Comparison of ENCODE assay signal across 16 cellular contexts in the genomic region with DNA sequence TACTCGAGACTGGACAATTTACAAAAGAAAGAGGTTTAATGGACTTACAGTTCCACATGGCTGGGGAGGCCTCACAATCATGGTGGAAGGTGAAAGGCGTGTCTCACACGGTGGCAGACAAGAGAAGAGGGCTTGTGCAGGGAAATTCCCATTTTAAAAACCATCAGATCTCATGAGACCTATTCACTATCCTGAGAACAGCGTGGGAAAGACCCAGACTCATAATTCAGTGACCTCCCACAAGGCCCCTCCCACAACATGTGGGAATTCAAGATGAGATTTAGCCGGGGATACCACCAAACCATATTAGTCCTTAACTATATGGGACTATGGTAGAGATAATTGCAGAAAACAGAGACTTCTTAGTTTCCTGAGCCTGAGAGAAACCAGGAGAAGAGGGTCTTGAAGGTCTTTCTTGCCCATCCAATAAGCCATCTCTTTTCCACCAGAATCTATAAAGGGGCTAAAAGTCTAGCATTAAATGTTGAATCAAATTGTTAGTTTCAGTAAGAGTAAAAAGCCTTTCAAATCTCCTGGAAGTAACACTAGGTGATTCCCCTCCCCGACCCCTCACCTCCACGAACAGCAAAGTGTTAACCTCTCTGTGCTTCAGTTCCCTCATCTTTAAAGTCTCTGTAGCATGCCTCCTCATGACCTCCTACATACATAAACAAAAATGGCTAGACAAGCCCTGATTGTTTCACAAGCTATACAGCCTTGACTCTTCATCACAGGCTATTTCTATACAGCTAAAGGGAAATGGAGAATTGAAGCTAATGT.
DNase-seq lines count a peak whose midpoint lies in the region; ATAC-seq and TF ChIP-seq lines count a peak whose summit lies in the region.
"Had no signal": no experiment of that assay in that cellular context is flagged by ENCODE, and none has a peak within 500 bp of the region (broad histone marks: within the 10 kb centered on the region; RNA-seq: fewer than 3 reads in every experiment).

No MANE protein-coding gene starts in this region.

- peak; percentile 66 for DNase-seq in natural killer cell treated with Interleukin-12 subunit alpha and Interleukin-12 subunit beta and Interleukin-15 and Interleukin-18, amount 100 ng/mL, for 72 hours (ENCODE audit: low spot score)
- DNase-seq in natural killer cell (no peak), coronary artery (ENCODE audit: low spot score) (no peak), activated gamma-delta T cell (lab: John Stamatoyannopoulos, UW) (no peak)
- DNase-seq: Calu3; CD4-positive, CD25-positive, alpha-beta regulatory T cell; DMS79; H9; IMR-90; NCI-H2029; NCI-H510A treated with DMSO at 0.1 percent for 48 hours; SHP77 treated with DMSO at 0.1 percent for 48 hours had no signal

- peaks cover 3% of the 10 kb centered on the region for H3K9me3 Mint-ChIP-seq in natural killer cell treated with Interleukin-12 subunit alpha and Interleukin-12 subunit beta and Interleukin-15 and Interleukin-18, amount 100 ng/mL, for 72 hours
- H3K9me3 Mint-ChIP-seq in natural killer cell = no peaks in the 10 kb centered on the region
- H3K9me3 Mint-ChIP-seq in activated T-helper 17 cell treated with anti-CD3 and anti-CD28 coated beads, Interleukin-2, amount 50 U/mL, for 72 hours = peaks cover 3% of the 10 kb centered on the region
- H3K9me3 Mint-ChIP-seq: CD4-positive, CD25-positive, alpha-beta regulatory T cell; H9 had no signal

- peaks cover 19 to 38% of the 10 kb centered on the region in 2 donors for H3K4me1 Mint-ChIP-seq in natural killer cell treated with Interleukin-12 subunit alpha and Interleukin-12 subunit beta and Interleukin-15 and Interleukin-18, amount 100 ng/mL, for 72 hours (ENCODE audit: low read depth in 2 of 2)
- H3K4me1 Mint-ChIP-seq in natural killer cell = no peaks in the 10 kb centered on the region
- H3K4me1 Mint-ChIP-seq in activated T-helper 17 cell treated with anti-CD3 and anti-CD28 coated beads, Interleukin-2, amount 50 U/mL, for 72 hours = no peaks in the 10 kb centered on the region

- H3K36me3 Mint-ChIP-seq in natural killer cell treated with Interleukin-12 subunit alpha and Interleukin-12 subunit beta and Interleukin-15 and Interleukin-18, amount 100 ng/mL, for 72 hours = peaks cover 7% of the 10 kb centered on the region
- no peaks in the 10 kb centered on the region for H3K36me3 Mint-ChIP-seq in natural killer cell
- H3K36me3 Mint-ChIP-seq in activated T-helper 17 cell treated with anti-CD3 and anti-CD28 coated beads, Interleukin-2, amount 50 U/mL, for 72 hours (ENCODE audit: low read depth) = no peaks in the 10 kb centered on the region
- H3K36me3 Mint-ChIP-seq: CD4-positive, CD25-positive, alpha-beta regulatory T cell had no signal

- TF ChIP-seq CTCF in natural killer cell (IDR thresholded peaks at IDR 0.05) (no peak), coronary artery (IDR thresholded peaks at IDR 0.05) (no peak)

- intact Hi-C loops in natural killer cell (cut with micrococcal nuclease) = no loop called here

- H3K27ac ChIP-seq in coronary artery = no peak overlapping the region

- H3K4me3 Mint-ChIP-seq in natural killer cell treated with Interleukin-12 subunit alpha and Interleukin-12 subunit beta and Interleukin-15 and Interleukin-18, amount 100 ng/mL, for 72 hours = peak overlapping the region; percentile 13
- H3K4me3 Mint-ChIP-seq in natural killer cell = no peak overlapping the region
- no peak overlapping the region for H3K4me3 Mint-ChIP-seq in activated T-helper 17 cell treated with anti-CD3 and anti-CD28 coated beads, Interleukin-2, amount 50 U/mL, for 72 hours
- H3K4me3 Mint-ChIP-seq: CD4-positive, CD25-positive, alpha-beta regulatory T cell; H9 had no signal

- peak overlapping the region; percentile 9 to 74 for H3K27ac Mint-ChIP-seq in natural killer cell treated with Interleukin-12 subunit alpha and Interleukin-12 subunit beta and Interleukin-15 and Interleukin-18, amount 100 ng/mL, for 72 hours
- no peak overlapping the region for H3K27ac Mint-ChIP-seq in natural killer cell
- H3K27ac Mint-ChIP-seq in activated T-helper 17 cell treated with anti-CD3 and anti-CD28 coated beads, Interleukin-2, amount 50 U/mL, for 72 hours = no peak overlapping the region
- H3K27ac Mint-ChIP-seq: CD4-positive, CD25-positive, alpha-beta regulatory T cell; H9 had no signal

- peak; percentile 75 to 92 for ATAC-seq in natural killer cell treated with Interleukin-12 subunit alpha and Interleukin-12 subunit beta and Interleukin-15 and Interleukin-18, amount 100 ng/mL, for 72 hours
- ATAC-seq in natural killer cell (no peak), GM19463 (IDR thresholded peaks at IDR 0.05; ENCODE audit: unreplicated experiment) (peak; percentile 24), GM19324 (IDR thresholded peaks at IDR 0.05; ENCODE audit: low FRiP score, unreplicated experiment) (no peak), GM19035 (IDR thresholded peaks at IDR 0.05; ENCODE audit: unreplicated experiment) (no peak)
- peak; percentile 48 for ATAC-seq in activated T-helper 17 cell treated with anti-CD3 and anti-CD28 coated beads, Interleukin-2, amount 50 U/mL, for 72 hours (replicated peaks)

- H3K4me3 ChIP-seq in coronary artery = no peak overlapping the region

- peaks cover 0 to 3% of the 10 kb centered on the region in 2 donors for H3K27me3 Mint-ChIP-seq in natural killer cell treated with Interleukin-12 subunit alpha and Interleukin-12 subunit beta and Interleukin-15 and Interleukin-18, amount 100 ng/mL, for 72 hours
- H3K27me3 Mint-ChIP-seq in natural killer cell (ENCODE audit: low read depth in 2 of 2) = peaks cover 0 to 4% of the 10 kb centered on the region in 2 donors
- H3K27me3 Mint-ChIP-seq in activated T-helper 17 cell treated with anti-CD3 and anti-CD28 coated beads, Interleukin-2, amount 50 U/mL, for 72 hours = peaks cover 3% of the 10 kb centered on the region
- H3K27me3 Mint-ChIP-seq: CD4-positive, CD25-positive, alpha-beta regulatory T cell had no signal

Comparison
In these comparisons a context has a peak if more than half of its experiments do, and no peak if none do; other contexts are left out.
1. ATAC-seq: peak in natural killer cell treated with Interleukin-12 subunit alpha and Interleukin-12 subunit beta and Interleukin-15 and Interleukin-18, amount 100 ng/mL, for 72 hours (2 of 2), GM19463 (single experiment) and activated T-helper 17 cell treated with anti-CD3 and anti-CD28 coated beads, Interleukin-2, amount 50 U/mL, for 72 hours (single experiment); none in natural killer cell (0 of 3), GM19324 (single experiment) and GM19035 (single experiment).
2. H3K27ac Mint-ChIP-seq: peak in natural killer cell treated with Interleukin-12 subunit alpha and Interleukin-12 subunit beta and Interleukin-15 and Interleukin-18, amount 100 ng/mL, for 72 hours (2 of 2); none in natural killer cell (0 of 2) and activated T-helper 17 cell treated with anti-CD3 and anti-CD28 coated beads, Interleukin-2, amount 50 U/mL, for 72 hours (single experiment).